Comparison of ENCODE assay signal across 25 cellular contexts in genomic region chr22:30535182-30535581, GRCh38. TPM values are rescaled to one million over a fixed set of nuclear protein-coding genes. Genes with fewer than 3 reads are reported as not detected.
DNase-seq lines count a peak whose midpoint lies in the region; ATAC-seq and TF ChIP-seq lines count a peak whose summit lies in the region.
"Had no signal": no experiment of that assay in that cellular context is flagged by ENCODE, and none has a peak within 500 bp of the region (broad histone marks: within the 10 kb centered on the region; RNA-seq: fewer than 3 reads in every experiment).

No MANE protein-coding gene starts in this region.

- POLR2A ChIA-PET in OCI-LY7 (lab: Charles Lee) = no interaction called here

- H3K9ac ChIP-seq in neuronal stem cell (ENCODE audit: low read depth, low read length, poor library complexity) = no peak overlapping the region
- H3K9ac ChIP-seq: BLaER1 treated with 17β-estradiol and CSF1 and Interleukin-3, amounts not matched to agents 10 nM and 100 nM had no signal

- no peak overlapping the region for H3K23ac ChIP-seq in neuronal stem cell (ENCODE audit: low read depth, low read length, poor library complexity)

- H3K27ac ChIP-seq in neuronal stem cell (replicated peaks; ENCODE audit: low read length) = no peak overlapping the region
- H3K27ac ChIP-seq in OCI-LY7 (ENCODE audit: low read depth, low read length, poor library complexity, severe bottlenecking) = no peak overlapping the region
- H3K27ac ChIP-seq: BLaER1 treated with 17β-estradiol and CSF1 and Interleukin-3, amounts not matched to agents 10 nM and 100 nM; HL-60 had no signal

- H2AFZ ChIP-seq in neuronal stem cell (ENCODE audit: low read length) (no peak overlapping the region), OCI-LY7 (ENCODE audit: low read length) (no peak overlapping the region)

- no TSS peak for BruUV-seq in OCI-LY7 (replicated peaks; lab: Mats Ljungman, UMichigan)

- H3K4me3 ChIP-seq in GM12865 (ENCODE audit: low read depth, low read length) (no peak overlapping the region), neuronal stem cell (ENCODE audit: low read length in 2 of 2) (no peak overlapping the region), OCI-LY7 (ENCODE audit: low read depth, low read length, poor library complexity, severe bottlenecking) (no peak overlapping the region)
- H3K4me3 ChIP-seq: BLaER1 treated with 17β-estradiol and CSF1 and Interleukin-3, amounts not matched to agents 10 nM and 100 nM; HAP-1; K562 had no signal

- no peak overlapping the region for H2BK12ac ChIP-seq in neuronal stem cell (ENCODE audit: low read length)

- peak; percentile 55 for ATAC-seq in HG03060 (IDR thresholded peaks at IDR 0.05; ENCODE audit: low read depth, unreplicated experiment)
- ATAC-seq: CD8-positive, alpha-beta T cell; K562 had no signal

- TF ChIP-seq CTCF in GM12865 (IDR thresholded peaks at IDR 0.05; ENCODE audit: insufficient read depth, low read depth, low read length, missing control alignments) (no peak), OCI-LY7 (conservative IDR thresholded peaks at IDR 0.05; ENCODE audit: low read length) (no peak)

- H3K9me2 ChIP-seq in OCI-LY7 (ENCODE audit: insufficient read depth, low read length) = no peaks in the 10 kb centered on the region

- H3K4me2 ChIP-seq in neuronal stem cell (ENCODE audit: insufficient read depth, low read length, poor library complexity, severe bottlenecking) (no peak overlapping the region), OCI-LY7 (ENCODE audit: low read length) (no peak overlapping the region)
- H3K4me2 ChIP-seq: BLaER1 treated with 17β-estradiol and CSF1 and Interleukin-3, amounts not matched to agents 10 nM and 100 nM had no signal

- H2AK5ac ChIP-seq in neuronal stem cell (ENCODE audit: low read depth, low read length) = peak overlapping the region; percentile 25

- no peaks in the 10 kb centered on the region for H3K9me3 ChIP-seq in neuronal stem cell (replicated peaks in 1 of 2; ENCODE audit: control insufficient read depth in 2 of 2, insufficient read depth in 1 of 2, low read depth in 1 of 2, low read length in 2 of 2)
- H3K9me3 ChIP-seq in OCI-LY7 (ENCODE audit: low read length) = no peaks in the 10 kb centered on the region
- H3K9me3 ChIP-seq: BLaER1 treated with 17β-estradiol and CSF1 and Interleukin-3, amounts not matched to agents 10 nM and 100 nM; HAP-1 had no signal

- H3K36me3 ChIP-seq in neuronal stem cell (replicated peaks in 1 of 2; ENCODE audit: control insufficient read depth in 2 of 2, insufficient read depth in 2 of 2, low read length in 2 of 2) (peaks cover 0 to 2% of the 10 kb centered on the region in 2 donors), OCI-LY7 (ENCODE audit: insufficient read depth, low read length) (no peaks in the 10 kb centered on the region)
- H3K36me3 ChIP-seq: BLaER1 treated with 17β-estradiol and CSF1 and Interleukin-3, amounts not matched to agents 10 nM and 100 nM; HAP-1 had no signal

- no peak overlapping the region for H3K14ac ChIP-seq in neuronal stem cell (ENCODE audit: low read length)

- H2BK120ac ChIP-seq in neuronal stem cell (ENCODE audit: low read depth, low read length) = no peak overlapping the region

- no peak overlapping the region for H4K91ac ChIP-seq in neuronal stem cell (ENCODE audit: low read depth, low read length, poor library complexity)

- no peak overlapping the region for H2BK5ac ChIP-seq in neuronal stem cell (ENCODE audit: low read length)

- no peak overlapping the region for H4K8ac ChIP-seq in neuronal stem cell (ENCODE audit: low read depth, low read length)

- CTCF ChIA-PET in OCI-LY7 (lab: Charles Lee; ENCODE audit: unreplicated experiment) = no interaction called here

- intact Hi-C loops in OCI-LY7 (cut with micrococcal nuclease; ENCODE audit: unreplicated experiment) = no loop called here

- H3K4ac ChIP-seq in neuronal stem cell (ENCODE audit: low read length) = no peak overlapping the region

- no peaks in the 10 kb centered on the region for H3K27me3 ChIP-seq in neuronal stem cell (ENCODE audit: control insufficient read depth in 3 of 3, insufficient read depth in 3 of 3, low read depth in 1 of 3, low read length in 3 of 3)
- H3K27me3 ChIP-seq: BLaER1 treated with 17β-estradiol and CSF1 and Interleukin-3, amounts not matched to agents 10 nM and 100 nM had no signal

- no peak overlapping the region for H2BK15ac ChIP-seq in neuronal stem cell (ENCODE audit: low read length)

- no peaks in the 10 kb centered on the region for H4K20me1 ChIP-seq in OCI-LY7 (ENCODE audit: insufficient read depth, low read length)

- DNase-seq in GM12865 (ENCODE audit: low read depth) (peak; percentile 61), RPMI8226 (peak; percentile 20), neuronal stem cell (ENCODE audit: low spot score) (no peak), OCI-LY7 (ENCODE audit: low spot score) (no peak), GOT3 (lab: John Stamatoyannopoulos, UW) (no peak), SKM-1 treated with dmso at 0.1 percent for 144 hours (lab: John Stamatoyannopoulos, UW; ENCODE audit: unreplicated experiment) (no peak), activated gamma-delta T cell treated with Interleukin-2 at 50 U/mL for 16 hours (no peak)
- DNase-seq: 8988T; Calu3; CD8-positive, alpha-beta T cell; DMS 273 treated with DMSO at 0.1 percent for 48 hours; DMS53; DND-41; EL; IMR-90 had no signal

- WGBS in neuronal stem cell (ENCODE audit: extremely low coverage in 2 of 2, insufficient read length in 2 of 2, insufficient replicate concordance in 1 of 2), 2 donors = no CpG with 5 or more reads among the region's 4 CpGs

- peaks cover 0 to 6% of the 10 kb centered on the region in 2 donors for H3K4me1 ChIP-seq in neuronal stem cell (ENCODE audit: control insufficient read depth in 2 of 2, insufficient read depth in 1 of 2, low read depth in 1 of 2, low read length in 2 of 2)
- no peaks in the 10 kb centered on the region for H3K4me1 ChIP-seq in OCI-LY7 (ENCODE audit: insufficient read depth, low read length, poor library complexity, severe bottlenecking)
- H3K4me1 ChIP-seq: HAP-1 had no signal

- H3K18ac ChIP-seq in neuronal stem cell (ENCODE audit: low read length) = no peak overlapping the region

- peaks cover 5% of the 10 kb centered on the region for H3K79me1 ChIP-seq in neuronal stem cell (ENCODE audit: low read depth, low read length)

- H3K79me2 ChIP-seq in OCI-LY7 (ENCODE audit: insufficient read depth, low read depth, low read length) = no peaks in the 10 kb centered on the region

RNA-seq across cellular contexts. Expression of gene SEC14L6, which starts 11.4 kb away (rescaled TPM):
- 1.6 TPM for polyA plus RNA-seq in neuronal stem cell (2013, experiment 1 of 2)
- 1.8 TPM for polyA plus RNA-seq in neuronal stem cell (2013, experiment 2 of 2)
- not detected in 2 replicates for total RNA-seq in OCI-LY7 (2014; rRNA removed; shearing (Covaris generic))
- not detected in 2 replicates for total RNA-seq in OCI-LY7 (2022)
- total RNA-seq: A673; CD8-positive, alpha-beta T cell; G401; H4; HT1080; IMR-90 had no signal

RNA-seq across cellular contexts. Expression of gene SEC14L4, which starts 29.7 kb away (rescaled TPM):
- polyA plus RNA-seq in neuronal stem cell (2013, experiment 1 of 2) = 0.46 TPM
- polyA plus RNA-seq in neuronal stem cell (2013, experiment 2 of 2) = 0.25 TPM
- not detected in 2 replicates for total RNA-seq in OCI-LY7 (2014; rRNA removed; shearing (Covaris generic))
- total RNA-seq in OCI-LY7 (2022) = not detected in 2 replicates
- total RNA-seq: A673; CD8-positive, alpha-beta T cell; G401; H4; HT1080; IMR-90; K562 had no signal
- polyA plus RNA-seq: AG04450, IMR-90 had no signal

RNA-seq across cellular contexts. Expression of gene GAL3ST1, which starts 39.3 kb away (rescaled TPM):
- 13.1 TPM for polyA plus RNA-seq in neuronal stem cell (2013, experiment 1 of 2)
- polyA plus RNA-seq in neuronal stem cell (2013, experiment 2 of 2) = 11.8 TPM
- not detected in 2 replicates for total RNA-seq in OCI-LY7 (2014; rRNA removed; shearing (Covaris generic))
- total RNA-seq in OCI-LY7 (2022) = not detected in 2 replicates
- total RNA-seq: CD8-positive, alpha-beta T cell; G401; H4; HT1080; IMR-90 had no signal
- polyA plus RNA-seq: IMR-90 had no signal

RNA-seq across cellular contexts. Expression of gene PES1, which starts 56.5 kb away (rescaled TPM):
- polyA plus RNA-seq in neuronal stem cell (2013, experiment 1 of 2) = 42.0 TPM
- 42.4 TPM for polyA plus RNA-seq in neuronal stem cell (2013, experiment 2 of 2)
- 78.2 and 83.4 TPM in 2 replicates for total RNA-seq in OCI-LY7 (2014; rRNA removed; shearing (Covaris generic))
- 78.5 and 107 TPM in 2 replicates for total RNA-seq in OCI-LY7 (2022)

Comparison
In these comparisons a context has a peak if more than half of its experiments do, and no peak if none do; other contexts are left out.
1. DNase-seq: peak in GM12865 (single experiment) and RPMI8226 (single experiment); none in neuronal stem cell (single experiment), OCI-LY7 (single experiment), GOT3 (single experiment), SKM-1 treated with dmso at 0.1 percent for 144 hours (single experiment) and activated gamma-delta T cell treated with Interleukin-2 at 50 U/mL for 16 hours (single experiment).